Comparison of ENCODE assay signal across 24 cellular contexts in the genomic region with DNA sequence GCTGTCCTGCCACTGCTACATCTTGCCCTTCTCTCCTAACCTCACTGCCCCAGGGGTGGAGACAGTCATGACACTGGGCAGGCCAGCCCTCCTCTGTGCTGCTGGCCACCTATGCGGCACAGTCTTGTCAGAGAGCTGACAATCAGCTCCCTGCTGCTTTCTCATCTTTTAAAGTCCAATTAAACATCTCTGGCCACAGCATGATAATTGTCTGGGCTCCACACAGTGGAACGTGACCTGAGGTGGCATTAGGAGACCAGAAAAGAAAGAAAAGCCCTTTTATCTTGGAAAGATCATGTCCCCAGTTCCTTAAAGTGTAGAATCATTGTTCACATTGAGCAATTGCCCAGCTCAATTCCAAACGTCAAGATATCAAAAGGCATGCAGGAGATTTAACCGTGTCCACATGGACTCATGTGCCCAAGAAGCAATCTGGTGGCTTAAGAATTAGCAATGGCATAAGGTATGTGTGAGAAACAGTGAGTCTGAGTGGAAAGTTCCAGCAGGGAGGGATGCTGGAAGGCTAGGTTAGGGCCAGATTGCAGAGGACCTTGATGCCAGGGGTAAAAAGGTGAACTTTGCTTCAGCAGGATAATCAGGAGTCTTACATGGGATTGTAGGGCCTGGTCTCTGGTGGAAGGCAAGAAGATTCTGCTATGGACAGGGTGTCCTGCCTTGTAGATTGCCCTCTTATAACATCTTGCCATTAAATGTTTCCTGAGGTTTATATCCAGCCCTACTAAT. TPM values are rescaled to one million over a fixed set of nuclear protein-coding genes. Genes with fewer than 3 reads are reported as not detected.
DNase-seq lines count a peak whose midpoint lies in the region; ATAC-seq, FAIRE-seq and TF ChIP-seq lines count a peak whose summit lies in the region.
"Had no signal": no experiment of that assay in that cellular context is flagged by ENCODE, and none has a peak within 500 bp of the region (broad histone marks: within the 10 kb centered on the region; RNA-seq: fewer than 3 reads in every experiment).

No MANE protein-coding gene starts in this region.

- H3K23ac ChIP-seq in mesendoderm (ENCODE audit: low read length), result no peak overlapping the region

- intact Hi-C loops in esophagus muscularis mucosa (cut with DNase I), result no loop called here

- no peak overlapping the region for H2BK5ac ChIP-seq in mesendoderm (ENCODE audit: low read length)

- no peak overlapping the region for H4K5ac ChIP-seq in mesendoderm (ENCODE audit: low read length)

- H3K4me1 ChIP-seq in esophagus muscularis mucosa (no peaks in the 10 kb centered on the region), mesendoderm (ENCODE audit: control insufficient read depth, low read depth, low read length) (no peaks in the 10 kb centered on the region), small intestine (ENCODE audit: control insufficient read depth in 2 of 2, insufficient read depth in 1 of 2, low read depth in 1 of 2, low read length in 1 of 2) (peaks cover 3 to 6% of the 10 kb centered on the region in 2 donors)
- H3K4me1 ChIP-seq: BLaER1 treated with 17β-estradiol and CSF1 and Interleukin-3, amounts not matched to agents 10 nM and 100 nM; psoas muscle; thyroid gland had no signal

- H3K36me3 ChIP-seq in esophagus muscularis mucosa (no peaks in the 10 kb centered on the region), mesendoderm (ENCODE audit: control insufficient read depth, insufficient read depth, low read length) (no peaks in the 10 kb centered on the region), small intestine (ENCODE audit: control insufficient read depth in 2 of 2, insufficient read depth in 2 of 2, low read length in 2 of 2) (no peaks in the 10 kb centered on the region)
- H3K36me3 ChIP-seq: BLaER1 treated with 17β-estradiol and CSF1 and Interleukin-3, amounts not matched to agents 10 nM and 100 nM; neutrophil; thyroid gland had no signal

- H3K36me3 Mint-ChIP-seq in stimulated activated memory B cell treated with anti-CD40 and anti-IgM and Interleukin-4, amounts not matched to agents 10 μg/mL and 1 μg/mL and 100 μg/mL, for 72 hours, result no peaks in the 10 kb centered on the region
- H3K36me3 Mint-ChIP-seq in activated naive CD8-positive, alpha-beta T cell treated with anti-CD3 and anti-CD28 coated beads, Interleukin-2, amount 50 U/mL, for 24 hours (ENCODE audit: low read depth), result no peaks in the 10 kb centered on the region
- H3K36me3 Mint-ChIP-seq: activated naive CD8-positive, alpha-beta T cell treated with anti-CD3 and anti-CD28 coated beads, Interleukin-2, amount 10 ng/mL, durations not matched to agents 7 days and 5 days had no signal

- H3K4me3 ChIP-seq in esophagus muscularis mucosa, result no peak overlapping the region
- H3K4me3 ChIP-seq in mesendoderm (ENCODE audit: low read length), result no peak overlapping the region
- no peak overlapping the region for H3K4me3 ChIP-seq in small intestine (ENCODE audit: low read depth in 1 of 2, low read length in 2 of 2)
- H3K4me3 ChIP-seq: BLaER1 treated with 17β-estradiol and CSF1 and Interleukin-3, amounts not matched to agents 10 nM and 100 nM; psoas muscle; thyroid gland had no signal

- ATAC-seq in stimulated activated memory B cell treated with anti-CD40 and anti-IgM and Interleukin-4, amounts not matched to agents 10 μg/mL and 1 μg/mL and 100 μg/mL, for 72 hours, result no peak
- no peak for ATAC-seq in activated naive CD8-positive, alpha-beta T cell treated with anti-CD3 and anti-CD28 coated beads, Interleukin-2, amount 50 U/mL, for 24 hours
- no peak for ATAC-seq in HG03045 (IDR thresholded peaks at IDR 0.05; ENCODE audit: unreplicated experiment)
- ATAC-seq: HCT116; psoas muscle; stimulated activated naive CD8-positive, alpha-beta T cell treated with anti-CD3 and anti-CD28 coated beads, Interleukin-15, amount 100 ng/mL, for 72 hours had no signal

- H3K4me3 Mint-ChIP-seq in stimulated activated memory B cell treated with anti-CD40 and anti-IgM and Interleukin-4, amounts not matched to agents 10 μg/mL and 1 μg/mL and 100 μg/mL, for 72 hours, result no peak overlapping the region
- H3K4me3 Mint-ChIP-seq in activated naive CD8-positive, alpha-beta T cell treated with anti-CD3 and anti-CD28 coated beads, Interleukin-2, amount 50 U/mL, for 24 hours, result no peak overlapping the region
- H3K4me3 Mint-ChIP-seq: activated naive CD8-positive, alpha-beta T cell treated with anti-CD3 and anti-CD28 coated beads, Interleukin-2, amount 10 ng/mL, durations not matched to agents 7 days and 5 days; stimulated activated naive CD8-positive, alpha-beta T cell treated with anti-CD3 and anti-CD28 coated beads, Interleukin-15, amount 100 ng/mL, for 72 hours had no signal

- no peak overlapping the region for H3K4ac ChIP-seq in mesendoderm (ENCODE audit: low read depth, low read length)

- peaks cover 51% of the 10 kb centered on the region for H3K27me3 Mint-ChIP-seq in stimulated activated memory B cell treated with anti-CD40 and anti-IgM and Interleukin-4, amounts not matched to agents 10 μg/mL and 1 μg/mL and 100 μg/mL, for 72 hours
- H3K27me3 Mint-ChIP-seq in activated naive CD8-positive, alpha-beta T cell treated with anti-CD3 and anti-CD28 coated beads, Interleukin-2, amount 50 U/mL, for 24 hours, result peaks cover 24% of the 10 kb centered on the region

- H3K18ac ChIP-seq in mesendoderm (ENCODE audit: low read length), result no peak overlapping the region

- H3K56ac ChIP-seq in mesendoderm (ENCODE audit: low read length), result no peak overlapping the region

- H3K79me2 ChIP-seq in mesendoderm (ENCODE audit: control insufficient read depth, insufficient read depth, low read length), result no peaks in the 10 kb centered on the region

- no peak overlapping the region for H3K4me2 ChIP-seq in mesendoderm (ENCODE audit: low read length)
- H3K4me2 ChIP-seq: BLaER1 treated with 17β-estradiol and CSF1 and Interleukin-3, amounts not matched to agents 10 nM and 100 nM had no signal

- no peak overlapping the region for H2BK120ac ChIP-seq in mesendoderm (ENCODE audit: low read depth, low read length)

- H3K9me3 ChIP-seq in esophagus muscularis mucosa (no peaks in the 10 kb centered on the region), small intestine (ENCODE audit: control insufficient read depth, low read depth) (no peaks in the 10 kb centered on the region)
- H3K9me3 ChIP-seq: BLaER1 treated with 17β-estradiol and CSF1 and Interleukin-3, amounts not matched to agents 10 nM and 100 nM; neutrophil; psoas muscle; thyroid gland had no signal

- WGBS in esophagus muscularis mucosa, result 74% methylated on average over 4 of the region's 4 CpGs
- no CpG with 5 or more reads among the region's 4 CpGs for WGBS in mesendoderm (ENCODE audit: extremely low coverage, insufficient coverage, low lambda C conversion rate)
- WGBS in small intestine, 3 donors, result 15 to 46% (median 21%) methylated on average over 4 of the region's 4 CpGs

- H3K27ac Mint-ChIP-seq in stimulated activated memory B cell treated with anti-CD40 and anti-IgM and Interleukin-4, amounts not matched to agents 10 μg/mL and 1 μg/mL and 100 μg/mL, for 72 hours, result no peak overlapping the region
- no peak overlapping the region for H3K27ac Mint-ChIP-seq in activated naive CD8-positive, alpha-beta T cell treated with anti-CD3 and anti-CD28 coated beads, Interleukin-2, amount 50 U/mL, for 24 hours
- H3K27ac Mint-ChIP-seq: activated naive CD8-positive, alpha-beta T cell treated with anti-CD3 and anti-CD28 coated beads, Interleukin-2, amount 10 ng/mL, durations not matched to agents 7 days and 5 days; stimulated activated naive CD8-positive, alpha-beta T cell treated with anti-CD3 and anti-CD28 coated beads, Interleukin-15, amount 100 ng/mL, for 72 hours had no signal

- H3K4me1 Mint-ChIP-seq in stimulated activated memory B cell treated with anti-CD40 and anti-IgM and Interleukin-4, amounts not matched to agents 10 μg/mL and 1 μg/mL and 100 μg/mL, for 72 hours, result no peaks in the 10 kb centered on the region
- H3K4me1 Mint-ChIP-seq in activated naive CD8-positive, alpha-beta T cell treated with anti-CD3 and anti-CD28 coated beads, Interleukin-2, amount 50 U/mL, for 24 hours, result no peaks in the 10 kb centered on the region
- H3K4me1 Mint-ChIP-seq: activated naive CD8-positive, alpha-beta T cell treated with anti-CD3 and anti-CD28 coated beads, Interleukin-2, amount 10 ng/mL, durations not matched to agents 7 days and 5 days; stimulated activated naive CD8-positive, alpha-beta T cell treated with anti-CD3 and anti-CD28 coated beads, Interleukin-15, amount 100 ng/mL, for 72 hours had no signal

- H2AK5ac ChIP-seq in mesendoderm (ENCODE audit: low read length), result no peak overlapping the region

- no peaks in the 10 kb centered on the region for H3K9me3 Mint-ChIP-seq in stimulated activated memory B cell treated with anti-CD40 and anti-IgM and Interleukin-4, amounts not matched to agents 10 μg/mL and 1 μg/mL and 100 μg/mL, for 72 hours
- H3K9me3 Mint-ChIP-seq in activated naive CD8-positive, alpha-beta T cell treated with anti-CD3 and anti-CD28 coated beads, Interleukin-2, amount 50 U/mL, for 24 hours, result no peaks in the 10 kb centered on the region
- H3K9me3 Mint-ChIP-seq: stimulated activated naive CD8-positive, alpha-beta T cell treated with anti-CD3 and anti-CD28 coated beads, Interleukin-15, amount 100 ng/mL, for 72 hours had no signal

- H4K8ac ChIP-seq in mesendoderm (ENCODE audit: low read depth, low read length), result no peak overlapping the region

- no peak overlapping the region for H3K9ac ChIP-seq in mesendoderm (ENCODE audit: low read length)
- H3K9ac ChIP-seq: BLaER1 treated with 17β-estradiol and CSF1 and Interleukin-3, amounts not matched to agents 10 nM and 100 nM had no signal

- no peak for TF ChIP-seq CTCF in esophagus muscularis mucosa (IDR thresholded peaks at IDR 0.05)

- TF ChIP-seq EP300 in esophagus muscularis mucosa (IDR thresholded peaks at IDR 0.05), result no peak

- H3K27me3 ChIP-seq in esophagus muscularis mucosa, result peaks cover 0 to 12% (median 0%) of the 10 kb centered on the region in 4 donors
- no peaks in the 10 kb centered on the region for H3K27me3 ChIP-seq in mesendoderm (ENCODE audit: insufficient read depth, low read length, poor library complexity)
- peaks cover 0 to 2% of the 10 kb centered on the region in 2 donors for H3K27me3 ChIP-seq in small intestine (ENCODE audit: control insufficient read depth in 2 of 2, insufficient read depth in 2 of 2, low read length in 2 of 2)
- H3K27me3 ChIP-seq: BLaER1 treated with 17β-estradiol and CSF1 and Interleukin-3, amounts not matched to agents 10 nM and 100 nM; thyroid gland had no signal

- no peaks in the 10 kb centered on the region for H3K79me1 ChIP-seq in mesendoderm (ENCODE audit: low read length)

- DNase-seq in HT-29 (ENCODE audit: low spot score) (peak; percentile 56), esophagus muscularis mucosa (ENCODE audit: extremely low spot score) (peak; percentile 66), mesendoderm (peak; percentile 22), small intestine (peak; percentile 59)
- no peak for DNase-seq in activated naive CD8-positive, alpha-beta T cell treated with anti-CD3 and anti-CD28 coated beads, Interleukin-2, amount 50 U/mL, for 24 hours
- DNase-seq: activated CD4-positive, alpha-beta T cell treated with anti-CD3 and anti-CD28 coated beads for 48 hours; activated effector memory CD4-positive, alpha-beta T cell treated with anti-CD3 and anti-CD28 coated beads, Interleukin-2, amount 50 U/mL, for 16 hours; activated naive CD8-positive, alpha-beta T cell treated with anti-CD3 and anti-CD28 coated beads, Interleukin-2, amount 10 ng/mL, durations not matched to agents 7 days and 5 days; activated T-cell treated with anti-CD3 and anti-CD28 coated beads, Interleukin-2, amount 50 U/mL, for 1 hour; DND-41; Karpas-422; NCI-H1436; psoas muscle; stimulated activated naive CD8-positive, alpha-beta T cell treated with anti-CD3 and anti-CD28 coated beads, Interleukin-15, amount 100 ng/mL, for 72 hours; thyroid gland had no signal

- TF ChIP-seq POLR2A in esophagus muscularis mucosa (IDR thresholded peaks at IDR 0.05; ENCODE audit: low read depth), result no peak

- no peak for FAIRE-seq in small intestine (lab: Jason Lieb, UNC)

- H3K27ac ChIP-seq in esophagus muscularis mucosa (replicated peaks in 1 of 4), result no peak overlapping the region
- no peak overlapping the region for H3K27ac ChIP-seq in mesendoderm (ENCODE audit: low read depth, low read length)
- H3K27ac ChIP-seq in small intestine (ENCODE audit: low read depth in 1 of 2, low read length in 1 of 2), result peak overlapping the region; percentile 56 to 65
- H3K27ac ChIP-seq: BLaER1 treated with 17β-estradiol and CSF1 and Interleukin-3, amounts not matched to agents 10 nM and 100 nM; neutrophil; psoas muscle; thyroid gland had no signal

- no peak overlapping the region for H2BK15ac ChIP-seq in mesendoderm (replicated peaks; ENCODE audit: low read depth)

RNA-seq across cellular contexts. Expression of a gene that starts 15.3 kb away (rescaled TPM):
- 17.1 and 25.3 TPM in 2 replicates for total RNA-seq in HT-29 (2014; rRNA removed; shearing (Covaris generic))
- total RNA-seq in esophagus muscularis mucosa, result 1 to 10 TPM in 2 of 4 donors, under 1 TPM in 2; 0.75 to 2.5 (median 1.2) TPM
- polyA plus RNA-seq in mesendoderm (2013, experiment 1 of 2), result 0.59 TPM
- 0.43 TPM for polyA plus RNA-seq in mesendoderm (2013, experiment 2 of 2)
- polyA plus RNA-seq in small intestine, result 1 to 10 TPM; 2.2 to 8.7 (median 3.6) TPM
- total RNA-seq: activated naive CD8-positive, alpha-beta T cell treated with anti-CD3 and anti-CD28 coated beads, Interleukin-2, amount 10 ng/mL, durations not matched to agents 7 days and 5 days; dermis microvascular lymphatic vessel endothelial cell; glomerular endothelial cell; lung microvascular endothelial cell; NCI-H460 had no signal

Comparison
In these comparisons a context has a peak if more than half of its experiments do, and no peak if none do; other contexts are left out.
1. H3K27ac ChIP-seq: peak in small intestine (2 of 2); none in esophagus muscularis mucosa (0 of 4) and mesendoderm (single experiment).